Comparison of ENCODE assay signal across 8 cellular contexts in the genomic region with DNA sequence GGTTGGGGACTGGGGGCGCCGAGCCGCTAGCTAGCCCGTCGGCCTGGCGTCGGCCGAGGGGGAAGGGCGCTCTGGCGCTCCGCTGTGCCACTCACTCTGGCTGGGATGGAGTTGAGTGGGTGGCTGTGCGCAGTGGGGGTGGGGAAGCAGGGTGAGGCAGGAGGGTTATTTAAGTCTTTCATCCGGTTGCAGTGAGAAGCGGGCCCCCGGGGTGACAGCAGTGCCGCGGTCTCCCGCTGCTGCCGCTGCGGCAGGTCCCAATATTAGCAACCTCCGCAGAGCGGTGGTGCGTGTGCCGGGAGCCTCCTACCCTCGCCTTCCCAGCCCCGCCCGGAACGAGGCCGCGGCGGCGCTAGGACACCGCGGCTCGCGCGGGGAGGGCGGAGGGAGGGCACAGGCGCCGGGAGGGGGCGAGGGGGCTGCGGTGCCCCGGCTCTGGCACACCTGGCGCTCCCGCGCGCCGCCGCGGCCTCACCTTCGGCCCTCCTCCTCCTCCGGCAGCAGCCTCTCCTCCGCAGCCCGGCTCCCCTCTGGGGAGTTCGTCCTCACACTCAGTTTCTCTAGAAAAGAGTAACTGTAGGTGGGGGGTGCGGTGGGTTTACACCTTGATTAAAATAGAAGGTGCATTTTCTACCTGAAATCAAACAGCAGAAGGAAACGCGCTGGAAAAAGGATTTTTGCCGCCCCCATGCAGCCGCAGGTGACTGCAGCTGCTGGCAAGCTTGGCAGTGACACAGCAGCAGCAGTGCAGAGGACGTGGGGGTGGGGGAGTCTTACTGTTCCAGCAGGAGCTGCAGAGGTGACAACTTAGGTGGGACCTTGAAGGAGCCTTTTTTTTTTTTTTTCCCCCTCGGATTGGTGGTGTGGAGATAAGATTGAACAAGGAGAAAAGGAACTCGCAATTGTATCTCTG. TPM values are rescaled to one million over a fixed set of nuclear protein-coding genes. Genes with fewer than 3 reads are reported as not detected.
DNase-seq lines count a peak whose midpoint lies in the region; ATAC-seq and TF ChIP-seq lines count a peak whose summit lies in the region.

No MANE protein-coding gene starts in this region.

- H3K4me1 ChIP-seq in right atrium auricular region: peaks cover 0 to 56% of the 10 kb centered on the region in 2 donors

- TF ChIP-seq CTCF in right atrium auricular region (IDR thresholded peaks at IDR 0.05): no peak
- no peak for TF ChIP-seq CTCF in retinal pigment epithelial cell (conservative IDR thresholded peaks at IDR 0.05; ENCODE audit: low read depth, low read length)

- H3K27ac ChIP-seq in right atrium auricular region: peak overlapping the region; percentile 84 to 88

- no peaks in the 10 kb centered on the region for H3K36me3 ChIP-seq in right atrium auricular region

- H3K27me3 ChIP-seq in right atrium auricular region: no peaks in the 10 kb centered on the region

- peak; percentile 64 for DNase-seq in DMS53 treated with DMSO at 0.1 percent for 48 hours (lab: John Stamatoyannopoulos, UW; ENCODE audit: unreplicated experiment)
- DNase-seq in NCI-H2196 (lab: John Stamatoyannopoulos, UW; ENCODE audit: unreplicated experiment): peak; percentile 60
- DNase-seq in activated naive CD4-positive, alpha-beta T cell treated with Interleukin-2 at 50 U/mL for 16 hours: peak; percentile 46
- no peak for DNase-seq in right atrium auricular region (ENCODE audit: low spot score)
- DNase-seq in retinal pigment epithelial cell (ENCODE audit: low read depth): no peak
- no peak for DNase-seq in OCI-M2 (lab: John Stamatoyannopoulos, UW; ENCODE audit: unreplicated experiment)
- DNase-seq in amniotic stem cell (lab: John Stamatoyannopoulos, UW): no peak

- ATAC-seq in GM21381 (IDR thresholded peaks at IDR 0.05; ENCODE audit: unreplicated experiment): no peak

- H3K9me3 ChIP-seq in right atrium auricular region: no peaks in the 10 kb centered on the region

- H3K4me3 ChIP-seq in right atrium auricular region (peak overlapping the region; percentile 56 to 76), retinal pigment epithelial cell (ENCODE audit: low read length) (peak overlapping the region; percentile 37)

RNA-seq across cellular contexts. Expression of a gene that starts 4.5 kb away (rescaled TPM):
- total RNA-seq in right atrium auricular region: 1 to 10 TPM; 3.2 to 5.9 TPM

Comparison
In these comparisons a context has a peak if more than half of its experiments do, and no peak if none do; other contexts are left out.
1. DNase-seq: peak in DMS53 treated with DMSO at 0.1 percent for 48 hours (single experiment), NCI-H2196 (single experiment) and activated naive CD4-positive, alpha-beta T cell treated with Interleukin-2 at 50 U/mL for 16 hours (single experiment); none in right atrium auricular region (single experiment), retinal pigment epithelial cell (single experiment), OCI-M2 (single experiment) and amniotic stem cell (single experiment).